Comparison of ENCODE assay signal across 9 cellular contexts in the genomic region with DNA sequence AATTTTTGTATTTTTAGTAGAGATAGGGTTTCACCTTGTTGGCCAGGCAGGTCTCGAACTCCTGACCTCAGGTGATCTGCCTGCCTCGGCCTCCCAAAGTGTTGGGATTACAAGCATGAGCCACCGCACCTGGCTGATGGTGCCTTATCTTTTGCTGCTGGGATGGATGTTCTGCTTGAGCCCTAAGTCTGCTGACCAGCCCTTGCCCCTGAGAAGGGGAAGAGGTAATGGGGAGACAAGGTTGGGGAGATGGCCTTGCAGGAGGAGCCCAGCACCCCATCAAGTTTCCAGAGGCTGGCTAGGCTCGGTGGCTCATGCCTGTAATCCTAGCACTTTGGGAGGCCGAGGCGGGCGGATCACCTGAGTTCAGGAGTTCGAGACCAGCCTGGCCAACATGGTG. TPM values are rescaled to one million over a fixed set of nuclear protein-coding genes. Genes with fewer than 3 reads are reported as not detected.
DNase-seq lines count a peak whose midpoint lies in the region; ATAC-seq, FAIRE-seq and TF ChIP-seq lines count a peak whose summit lies in the region.
"Not testable (repeated sequence)": the region's sequence is repeated elsewhere in the genome, so short reads cannot be mapped to it uniquely, and the experiment has no call there.
"Had no signal": no experiment of that assay in that cellular context is flagged by ENCODE, and none has a peak within 500 bp of the region (broad histone marks: within the 10 kb centered on the region; RNA-seq: fewer than 3 reads in every experiment).

No MANE protein-coding gene starts in this region.

- not testable (repeated sequence) for H3K27ac Mint-ChIP-seq in CD8-positive, alpha-beta T cell
- H3K27ac Mint-ChIP-seq in activated CD4-positive, alpha-beta T cell treated with anti-CD3 and anti-CD28 coated beads, Interleukin-2, amount 10 ng/mL, durations not matched to agents 7 days and 5 days, result peak overlapping the region; percentile 75
- peak overlapping the region; percentile 85 for H3K27ac Mint-ChIP-seq in activated T-helper 17 cell treated with anti-CD3 and anti-CD28 coated beads, Interleukin-2, amount 50 U/mL, for 72 hours
- H3K27ac Mint-ChIP-seq in central memory CD8-positive, alpha-beta T cell (ENCODE audit: low read depth), result peak overlapping the region; percentile 61
- peak overlapping the region in 2 of 6 donors; percentile 63 to 67 for H3K27ac Mint-ChIP-seq in naive B cell
- peak overlapping the region; percentile 99 for H3K27ac Mint-ChIP-seq in stimulated activated effector memory CD8-positive, alpha-beta T cell treated with anti-CD3 and anti-CD28 coated beads, Interleukin-12 subunit alpha, Interleukin-12 subunit beta, amount 100 ng/mL, for 72 hours

- not testable (repeated sequence) for H3K36me3 ChIP-seq in CD8-positive, alpha-beta T cell (ENCODE audit: insufficient read depth, low read length); OCI-LY3 (replicated peaks; ENCODE audit: low read depth, low read length)

- not testable (repeated sequence) for H3K27me3 Mint-ChIP-seq in CD8-positive, alpha-beta T cell (ENCODE audit: low read depth); activated CD4-positive, alpha-beta T cell treated with anti-CD3 and anti-CD28 coated beads, Interleukin-2, amount 10 ng/mL, durations not matched to agents 7 days and 5 days; activated T-helper 17 cell treated with anti-CD3 and anti-CD28 coated beads, Interleukin-2, amount 50 U/mL, for 72 hours; central memory CD8-positive, alpha-beta T cell; naive B cell

- WGBS in A549 (ENCODE audit: missing lambda C conversion rate), result 50% methylated on average over 3 of the region's 8 CpGs

- TF ChIP-seq POLR2A in A549 (IDR thresholded peaks at IDR 0.05; ENCODE audit: low read length), result not testable (repeated sequence)

- not testable (repeated sequence) for ATAC-seq in A549; CD8-positive, alpha-beta T cell; activated T-helper 17 cell treated with anti-CD3 and anti-CD28 coated beads, Interleukin-2, amount 50 U/mL, for 72 hours (replicated peaks); central memory CD8-positive, alpha-beta T cell (replicated peaks; ENCODE audit: extremely low read depth, poor library complexity, severe bottlenecking); naive B cell (ENCODE audit: low read depth in 2 of 2); stimulated activated effector memory CD8-positive, alpha-beta T cell treated with anti-CD3 and anti-CD28 coated beads, Interleukin-12 subunit alpha, Interleukin-12 subunit beta, amount 100 ng/mL, for 72 hours

- FAIRE-seq in A549 (lab: Jason Lieb, UNC), result not testable (repeated sequence)

- H3K9me3 Mint-ChIP-seq in CD8-positive, alpha-beta T cell; activated CD4-positive, alpha-beta T cell treated with anti-CD3 and anti-CD28 coated beads, Interleukin-2, amount 10 ng/mL, durations not matched to agents 7 days and 5 days; activated T-helper 17 cell treated with anti-CD3 and anti-CD28 coated beads, Interleukin-2, amount 50 U/mL, for 72 hours; central memory CD8-positive, alpha-beta T cell; naive B cell; stimulated activated effector memory CD8-positive, alpha-beta T cell treated with anti-CD3 and anti-CD28 coated beads, Interleukin-12 subunit alpha, Interleukin-12 subunit beta, amount 100 ng/mL, for 72 hours: not testable (repeated sequence)

- H3K4me1 ChIP-seq in A549 (peaks cover 23% of the 10 kb centered on the region), OCI-LY3 (ENCODE audit: low read length) (peaks cover 12% of the 10 kb centered on the region)
- peaks cover 78% of the 10 kb centered on the region for H3K4me1 ChIP-seq in CD8-positive, alpha-beta T cell (ENCODE audit: insufficient read depth, low read length)

- POLR2A ChIA-PET in A549 (lab: Yijun Ruan, JAX); activated CD4-positive, alpha-beta T cell treated with anti-CD3 and anti-CD28 coated beads, Interleukin-2, amount 10 ng/mL, durations not matched to agents 7 days and 5 days (lab: Charles Lee): not testable (repeated sequence)
- POLR2A ChIA-PET in CD8-positive, alpha-beta T cell (lab: Charles Lee), result interaction anchor here (1.0 to 1.4 kb wide), 3 partner anchors 9 to 79 kb away, joined by 3 to 6 read pairs (median 4); no protein-coding TSS in a partner anchor

- not testable (repeated sequence) for TF ChIP-seq RAD21 in A549 (conservative IDR thresholded peaks at IDR 0.05 in 1 of 2, IDR thresholded peaks at IDR 0.05 in 1 of 2)

- peak overlapping the region in 1 of 2 experiments; percentile 59; a peak in 1 of 6 replicates for H3K27ac ChIP-seq in A549
- H3K27ac ChIP-seq in CD8-positive, alpha-beta T cell (ENCODE audit: low read depth, low read length); OCI-LY3 (ENCODE audit: low read length): not testable (repeated sequence)

- H3K79me2 ChIP-seq in OCI-LY3 (ENCODE audit: low read length), result not testable (repeated sequence)

- H3K36me3 Mint-ChIP-seq in CD8-positive, alpha-beta T cell; activated CD4-positive, alpha-beta T cell treated with anti-CD3 and anti-CD28 coated beads, Interleukin-2, amount 10 ng/mL, durations not matched to agents 7 days and 5 days (ENCODE audit: low read depth); activated T-helper 17 cell treated with anti-CD3 and anti-CD28 coated beads, Interleukin-2, amount 50 U/mL, for 72 hours (ENCODE audit: low read depth); naive B cell: not testable (repeated sequence)
- peaks cover 20% of the 10 kb centered on the region for H3K36me3 Mint-ChIP-seq in central memory CD8-positive, alpha-beta T cell (ENCODE audit: insufficient read depth)
- H3K36me3 Mint-ChIP-seq in stimulated activated effector memory CD8-positive, alpha-beta T cell treated with anti-CD3 and anti-CD28 coated beads, Interleukin-12 subunit alpha, Interleukin-12 subunit beta, amount 100 ng/mL, for 72 hours, result peaks cover 28% of the 10 kb centered on the region

- TF ChIP-seq EP300 in A549 (IDR thresholded peaks at IDR 0.05), result not testable (repeated sequence)

- not testable (repeated sequence) for TF ChIP-seq CTCF in A549 (IDR thresholded peaks at IDR 0.05); CD8-positive, alpha-beta T cell (IDR thresholded peaks at IDR 0.05); OCI-LY3 (IDR thresholded peaks at IDR 0.05; ENCODE audit: low read depth, low read length)

- not testable (repeated sequence) for H4K20me1 ChIP-seq in OCI-LY3 (ENCODE audit: insufficient read depth, low read length)

- H3K4me1 Mint-ChIP-seq in CD8-positive, alpha-beta T cell (ENCODE audit: low read depth), result peaks cover 81% of the 10 kb centered on the region
- H3K4me1 Mint-ChIP-seq in activated CD4-positive, alpha-beta T cell treated with anti-CD3 and anti-CD28 coated beads, Interleukin-2, amount 10 ng/mL, durations not matched to agents 7 days and 5 days, result peaks cover 84% of the 10 kb centered on the region
- peaks cover 52% of the 10 kb centered on the region for H3K4me1 Mint-ChIP-seq in activated T-helper 17 cell treated with anti-CD3 and anti-CD28 coated beads, Interleukin-2, amount 50 U/mL, for 72 hours
- peaks cover 74% of the 10 kb centered on the region for H3K4me1 Mint-ChIP-seq in central memory CD8-positive, alpha-beta T cell
- peaks cover 62 to 76% (median 65%) of the 10 kb centered on the region in 3 donors for H3K4me1 Mint-ChIP-seq in naive B cell
- peaks cover 73% of the 10 kb centered on the region for H3K4me1 Mint-ChIP-seq in stimulated activated effector memory CD8-positive, alpha-beta T cell treated with anti-CD3 and anti-CD28 coated beads, Interleukin-12 subunit alpha, Interleukin-12 subunit beta, amount 100 ng/mL, for 72 hours

- not testable (repeated sequence) for DNase-seq in A549 (ENCODE audit: low read depth in 1 of 2, low spot score in 1 of 2); CD8-positive, alpha-beta T cell; activated CD4-positive, alpha-beta T cell treated with anti-CD3 and anti-CD28 coated beads, Interleukin-2, amount 10 ng/mL, durations not matched to agents 7 days and 5 days; central memory CD8-positive, alpha-beta T cell (ENCODE audit: low spot score in 2 of 2); naive B cell; stimulated activated effector memory CD8-positive, alpha-beta T cell treated with anti-CD3 and anti-CD28 coated beads, Interleukin-12 subunit alpha, Interleukin-12 subunit beta, amount 100 ng/mL, for 72 hours (ENCODE audit: low spot score in 2 of 2)

- H3K4me2 ChIP-seq in A549 (peak overlapping the region; percentile 31; the same call in 2 of the 3 replicates), OCI-LY3 (ENCODE audit: low read length) (peak overlapping the region; percentile 50)

- H2AFZ ChIP-seq in OCI-LY3 (ENCODE audit: low read depth, low read length), result not testable (repeated sequence)

- peak overlapping the region; percentile 35 for H3K4me3 Mint-ChIP-seq in CD8-positive, alpha-beta T cell
- peak overlapping the region; percentile 51 for H3K4me3 Mint-ChIP-seq in activated CD4-positive, alpha-beta T cell treated with anti-CD3 and anti-CD28 coated beads, Interleukin-2, amount 10 ng/mL, durations not matched to agents 7 days and 5 days
- H3K4me3 Mint-ChIP-seq in activated T-helper 17 cell treated with anti-CD3 and anti-CD28 coated beads, Interleukin-2, amount 50 U/mL, for 72 hours, result peak overlapping the region; percentile 61
- H3K4me3 Mint-ChIP-seq in central memory CD8-positive, alpha-beta T cell, result peak overlapping the region; percentile 51
- peak overlapping the region in 5 of 8 donors; percentile 25 to 66 (median 56) for H3K4me3 Mint-ChIP-seq in naive B cell
- H3K4me3 Mint-ChIP-seq in stimulated activated effector memory CD8-positive, alpha-beta T cell treated with anti-CD3 and anti-CD28 coated beads, Interleukin-12 subunit alpha, Interleukin-12 subunit beta, amount 100 ng/mL, for 72 hours, result peak overlapping the region; percentile 61

- H3K9ac ChIP-seq in OCI-LY3 (ENCODE audit: low read length), result not testable (repeated sequence)

- intact Hi-C loops in CD8-positive, alpha-beta T cell (cut with DNase I, micrococcal nuclease), result loop anchor here (1.0 to 10.0 kb wide), 3 partner anchors 178 to 470 kb away; partner anchors contain the start of gene SRSF3 (in 2 of the 2)

- CTCF ChIA-PET in A549 (lab: Yijun Ruan, JAX), result interaction anchor here (0.7 to 1.5 kb wide), 8 partner anchors 9 to 236 kb away, joined by 3 to 5 read pairs (median 3); no protein-coding TSS in a partner anchor
- CTCF ChIA-PET in CD8-positive, alpha-beta T cell (lab: Charles Lee), result interaction anchor here (0.6 to 7.9 kb wide), 10 partner anchors 9 to 217 kb away, joined by 3 to 88 read pairs (median 4); partner anchors contain the start of gene MAPK14
- CTCF ChIA-PET in activated CD4-positive, alpha-beta T cell treated with anti-CD3 and anti-CD28 coated beads, Interleukin-2, amount 10 ng/mL, durations not matched to agents 7 days and 5 days (lab: Charles Lee), result interaction anchor here (0.5 to 4.0 kb wide), 11 partner anchors 10 to 377 kb away, joined by 3 to 16 read pairs (median 3); partner anchors contain the start of genes MAPK14 and SLC26A8

- H3K4me3 ChIP-seq in A549; CD8-positive, alpha-beta T cell (ENCODE audit: low read depth, low read length): not testable (repeated sequence)
- peak overlapping the region; percentile 54 for H3K4me3 ChIP-seq in OCI-LY3 (ENCODE audit: low read length)

- H3K9me3 ChIP-seq in A549; CD8-positive, alpha-beta T cell (ENCODE audit: low read length); OCI-LY3 (ENCODE audit: insufficient read depth, low read length): not testable (repeated sequence)

- H3K27me3 ChIP-seq in CD8-positive, alpha-beta T cell (ENCODE audit: insufficient read depth, low read length); OCI-LY3 (ENCODE audit: low read depth, low read length): not testable (repeated sequence)

RNA-seq across cellular contexts. Expression of gene MAPK13, which starts 6.0 kb away (rescaled TPM):
- polyA plus RNA-seq in A549 (2011; rRNA removed) (0.45 TPM in 2 replicates), A549 (2017; fragmentation: RNase III; extraction: RNeasy Plus Mini Kit Qiagen cat#74134 plus additional on column Dnase treatment) (0.63 to 1.0 TPM (median 0.87 TPM) in 3 replicates), naive B cell (ENCODE audit: low read depth in 6 of 6) (10 to 100 TPM; 23.5 to 76.5 (median 53.0) TPM)
- polyA plus RNA-seq in A549 (2012; cell fraction: cytosol; rRNA removed), result 0.35 and 0.44 TPM in 2 replicates
- polyA plus RNA-seq in A549 (2012; cell fraction: nucleus; rRNA removed), result 6.4 and 9.2 TPM in 2 replicates
- 0.04 and 0.34 TPM in 2 replicates for polyA minus RNA-seq in A549 (2011; rRNA and poly(A)+ RNA removed)
- 10 to 100 TPM; 43.2 to 45.1 TPM for total RNA-seq in CD8-positive, alpha-beta T cell
- 10 to 100 TPM; 29.3 to 29.9 TPM for total RNA-seq in activated CD4-positive, alpha-beta T cell treated with anti-CD3 and anti-CD28 coated beads, Interleukin-2, amount 10 ng/mL, durations not matched to agents 7 days and 5 days
- total RNA-seq in activated T-helper 17 cell treated with anti-CD3 and anti-CD28 coated beads, Interleukin-2, amount 50 U/mL, for 72 hours, result 10 to 100 TPM; 53.6 to 58.7 TPM
- total RNA-seq: H4 had no signal
